Comparison of ENCODE assay signal across 16 cellular contexts in genomic region chr15:78083687-78084358, GRCh38. TPM values are rescaled to one million over a fixed set of nuclear protein-coding genes. Genes with fewer than 3 reads are reported as not detected.
DNase-seq lines count a peak whose midpoint lies in the region; ATAC-seq and FAIRE-seq lines count a peak whose summit lies in the region.
"Had no signal": no experiment of that assay in that cellular context is flagged by ENCODE, and none has a peak within 500 bp of the region (broad histone marks: within the 10 kb centered on the region; RNA-seq: fewer than 3 reads in every experiment).

No MANE protein-coding gene starts in this region.

- H3K9me2 ChIP-seq in GM23248 (ENCODE audit: insufficient read depth) = no peaks in the 10 kb centered on the region

- H3K9ac ChIP-seq in GM23248 = no peak overlapping the region
- H3K9ac ChIP-seq: parathyroid adenoma had no signal

- WGBS in aorta, 2 donors = 94 to 96% methylated on average over 5 of the region's 5 CpGs
- WGBS in GM23248 (ENCODE audit: low coverage in 1 of 2, low lambda C conversion rate in 2 of 2, missing lambda C conversion rate in 2 of 2), 2 experiments = 96 to 98% methylated on average over 5 of the region's 5 CpGs

- H3K79me2 ChIP-seq in GM23248 (ENCODE audit: insufficient read depth) = no peaks in the 10 kb centered on the region
- H3K79me2 ChIP-seq: hepatocyte, parathyroid adenoma had no signal

- DNase-seq in activated effector memory CD4-positive, alpha-beta T cell treated with anti-CD3 and anti-CD28 coated beads, Interleukin-2, amount 50 U/mL, for 16 hours = peak; percentile 24
- no peak for DNase-seq in activated effector memory CD4-positive, alpha-beta T cell treated with Interleukin-2 at 50 U/mL for 16 hours
- DNase-seq in activated CD8-positive, alpha-beta T cell treated with anti-CD3 and anti-CD28 coated beads, Interleukin-2, amount 10 ng/mL, durations not matched to agents 7 days and 5 days = peak; percentile 57
- peak; percentile 32 to 57 for DNase-seq in aorta
- no peak for DNase-seq in GM23248
- no peak for DNase-seq in HTR-8/SVneo (ENCODE audit: insufficient read length, low spot score)
- DNase-seq: DMS153 had no signal

- H3K27ac Mint-ChIP-seq in activated CD8-positive, alpha-beta T cell treated with anti-CD3 and anti-CD28 coated beads, Interleukin-2, amount 10 ng/mL, durations not matched to agents 7 days and 5 days = peak overlapping the region; percentile 80
- H3K27ac Mint-ChIP-seq: activated naive CD8-positive, alpha-beta T cell; memory B cell had no signal

- H3K4me3 ChIP-seq in aorta (ENCODE audit: low read length in 2 of 2) = no peak overlapping the region
- H3K4me3 ChIP-seq in GM23248 = no peak overlapping the region
- H3K4me3 ChIP-seq: hepatocyte had no signal

- ATAC-seq in HG02798 (IDR thresholded peaks at IDR 0.05; ENCODE audit: poor library complexity, unreplicated experiment) (peak; percentile 76), aorta (ENCODE audit: low FRiP score) (no peak), GM21367 (IDR thresholded peaks at IDR 0.05; ENCODE audit: unreplicated experiment) (no peak)
- peak; percentile 94 for ATAC-seq in activated CD8-positive, alpha-beta T cell treated with anti-CD3 and anti-CD28 coated beads, Interleukin-2, amount 10 ng/mL, durations not matched to agents 7 days and 5 days

- peaks cover 4% of the 10 kb centered on the region; the same call in 1 of the 2 replicates for H3F3A ChIP-seq in GM23248 (ENCODE audit: insufficient read depth)

- POLR2A ChIA-PET in activated CD8-positive, alpha-beta T cell treated with anti-CD3 and anti-CD28 coated beads, Interleukin-2, amount 10 ng/mL, durations not matched to agents 7 days and 5 days (lab: Charles Lee) = interaction anchor here (0.7 to 1.7 kb wide), 3 partner anchors 17 to 19 kb away, joined by 3 to 7 read pairs (median 5); no protein-coding TSS in a partner anchor

- H3K27me3 ChIP-seq in aorta (ENCODE audit: control insufficient read depth in 1 of 2, insufficient read depth in 2 of 2, low read length in 1 of 2) (no peaks in the 10 kb centered on the region), GM23248 (replicated peaks; ENCODE audit: insufficient read depth) (no peaks in the 10 kb centered on the region)
- H3K27me3 ChIP-seq: hepatocyte had no signal

- no peaks in the 10 kb centered on the region for H3K36me3 Mint-ChIP-seq in activated CD8-positive, alpha-beta T cell treated with anti-CD3 and anti-CD28 coated beads, Interleukin-2, amount 10 ng/mL, durations not matched to agents 7 days and 5 days (ENCODE audit: low read depth)
- H3K36me3 Mint-ChIP-seq: activated naive CD8-positive, alpha-beta T cell; memory B cell had no signal

- H3K9me3 ChIP-seq in aorta (ENCODE audit: control insufficient read depth, low read length) = no peaks in the 10 kb centered on the region
- H3K9me3 ChIP-seq in GM23248 (ENCODE audit: low read depth) = no peaks in the 10 kb centered on the region

- H3K36me3 ChIP-seq in aorta (ENCODE audit: control insufficient read depth in 1 of 2, insufficient read depth in 2 of 2, low read length in 1 of 2) (no peaks in the 10 kb centered on the region), GM23248 (ENCODE audit: low read depth) (no peaks in the 10 kb centered on the region)

- no peaks in the 10 kb centered on the region for H3K4me1 ChIP-seq in aorta (ENCODE audit: control insufficient read depth in 1 of 2, insufficient read depth in 2 of 2, low read length in 2 of 2)
- H3K4me1 ChIP-seq in GM23248 (ENCODE audit: insufficient read depth) = peaks cover 22% of the 10 kb centered on the region
- H3K4me1 ChIP-seq: parathyroid adenoma had no signal

- no peak for FAIRE-seq in HTR-8/SVneo (lab: Jason Lieb, UNC)
- FAIRE-seq: urothelium cell line had no signal

- no peak overlapping the region for H3K4me2 ChIP-seq in GM23248 (ENCODE audit: unreplicated experiment)
- H3K4me2 ChIP-seq: hepatocyte had no signal

- intact Hi-C loops in aorta (cut with DNase I) = no loop called here

- no peaks in the 10 kb centered on the region for H3K27me3 Mint-ChIP-seq in activated CD8-positive, alpha-beta T cell treated with anti-CD3 and anti-CD28 coated beads, Interleukin-2, amount 10 ng/mL, durations not matched to agents 7 days and 5 days (ENCODE audit: low read depth)
- H3K27me3 Mint-ChIP-seq: activated naive CD8-positive, alpha-beta T cell; memory B cell had no signal

- no peaks in the 10 kb centered on the region for H4K20me1 ChIP-seq in GM23248 (ENCODE audit: insufficient read depth)

- peaks cover 51% of the 10 kb centered on the region for H3K4me1 Mint-ChIP-seq in activated CD8-positive, alpha-beta T cell treated with anti-CD3 and anti-CD28 coated beads, Interleukin-2, amount 10 ng/mL, durations not matched to agents 7 days and 5 days (ENCODE audit: low read depth)

- H2AFZ ChIP-seq in GM23248 = no peak overlapping the region
- H2AFZ ChIP-seq: hepatocyte, parathyroid adenoma had no signal

- H3K27ac ChIP-seq in aorta (ENCODE audit: low read depth in 1 of 2, low read length in 2 of 2) (no peak overlapping the region), GM23248 (no peak overlapping the region)
- H3K27ac ChIP-seq: hepatocyte, parathyroid adenoma had no signal

- in situ Hi-C loops in GM23248 (cut with MboI) = no loop called here

- peak overlapping the region; percentile 15 for H3K4me3 Mint-ChIP-seq in activated CD8-positive, alpha-beta T cell treated with anti-CD3 and anti-CD28 coated beads, Interleukin-2, amount 10 ng/mL, durations not matched to agents 7 days and 5 days
- H3K4me3 Mint-ChIP-seq: activated naive CD8-positive, alpha-beta T cell; memory B cell had no signal

- no peaks in the 10 kb centered on the region for H3K9me3 Mint-ChIP-seq in activated CD8-positive, alpha-beta T cell treated with anti-CD3 and anti-CD28 coated beads, Interleukin-2, amount 10 ng/mL, durations not matched to agents 7 days and 5 days (ENCODE audit: insufficient read depth)
- H3K9me3 Mint-ChIP-seq: memory B cell had no signal

- CTCF ChIA-PET in activated CD8-positive, alpha-beta T cell treated with anti-CD3 and anti-CD28 coated beads, Interleukin-2, amount 10 ng/mL, durations not matched to agents 7 days and 5 days (lab: Charles Lee) = interaction anchor here (0.9 to 3.3 kb wide), 8 partner anchors 9 to 117 kb away, joined by 3 to 25 read pairs (median 4); partner anchors contain the start of gene SH2D7

RNA-seq across cellular contexts. Expression of gene TBC1D2B, which starts 6.3 kb away (rescaled TPM):
- 100 to 1,000 TPM; 109 to 119 TPM for total RNA-seq in activated CD8-positive, alpha-beta T cell treated with anti-CD3 and anti-CD28 coated beads, Interleukin-2, amount 10 ng/mL, durations not matched to agents 7 days and 5 days
- 100 to 1,000 TPM in 1 of 2 donors, 10 to 100 TPM in 1; 49.0 to 109 TPM for total RNA-seq in aorta
- polyA plus RNA-seq in aorta (10 to 100 TPM in 1 of 2 donors, 1 to 10 TPM in 1; 9.8 to 57.5 TPM), GM23248 (2016; fragmentation: Nextera tagmentation; extraction: Ambion mirVana) (11.1 and 13.5 TPM in 2 replicates)
- total RNA-seq in GM23248 (2014; rRNA removed; shearing (Covaris generic)) = 40.5 and 42.0 TPM in 2 replicates

RNA-seq across cellular contexts. Expression of gene SH2D7, which starts 8.5 kb away (rescaled TPM):
- under 1 TPM; 0.29 to 0.31 TPM for total RNA-seq in activated CD8-positive, alpha-beta T cell treated with anti-CD3 and anti-CD28 coated beads, Interleukin-2, amount 10 ng/mL, durations not matched to agents 7 days and 5 days
- not detected for total RNA-seq in aorta
- polyA plus RNA-seq in aorta (1 to 10 TPM in 1 of 2 donors, not detected in 1; 1.0 TPM), GM23248 (2016; fragmentation: Nextera tagmentation; extraction: Ambion mirVana) (not detected in 2 replicates)
- total RNA-seq in GM23248 (2014; rRNA removed; shearing (Covaris generic)) = not detected in 2 replicates
- total RNA-seq: activated CD8-positive, alpha-beta memory T cell treated with anti-CD3 and anti-CD28 coated beads for 36 hours; hepatocyte had no signal
- polyA plus RNA-seq: esophagus had no signal

RNA-seq across cellular contexts. Expression of gene CIB2, which starts 47.4 kb away (rescaled TPM):
- 1 to 10 TPM; 1.4 to 2.2 TPM for total RNA-seq in activated CD8-positive, alpha-beta T cell treated with anti-CD3 and anti-CD28 coated beads, Interleukin-2, amount 10 ng/mL, durations not matched to agents 7 days and 5 days
- 1 to 10 TPM; 6.3 to 6.9 TPM for total RNA-seq in aorta
- polyA plus RNA-seq in aorta (1 to 10 TPM; 8.4 to 9.1 TPM), GM23248 (2016; fragmentation: Nextera tagmentation; extraction: Ambion mirVana) (2.3 and 2.9 TPM in 2 replicates)
- 1.4 and 3.4 TPM in 2 replicates for total RNA-seq in GM23248 (2014; rRNA removed; shearing (Covaris generic))

Comparison
In these comparisons a context has a peak if more than half of its experiments do, and no peak if none do; other contexts are left out.
1. DNase-seq: peak in activated effector memory CD4-positive, alpha-beta T cell treated with anti-CD3 and anti-CD28 coated beads, Interleukin-2, amount 50 U/mL, for 16 hours (single experiment), activated CD8-positive, alpha-beta T cell treated with anti-CD3 and anti-CD28 coated beads, Interleukin-2, amount 10 ng/mL, durations not matched to agents 7 days and 5 days (single experiment) and aorta (2 of 2); none in activated effector memory CD4-positive, alpha-beta T cell treated with Interleukin-2 at 50 U/mL for 16 hours (single experiment), GM23248 (single experiment) and HTR-8/SVneo (single experiment).
2. ATAC-seq: peak in HG02798 (single experiment) and activated CD8-positive, alpha-beta T cell treated with anti-CD3 and anti-CD28 coated beads, Interleukin-2, amount 10 ng/mL, durations not matched to agents 7 days and 5 days (single experiment); none in aorta (single experiment) and GM21367 (single experiment).